In genomic region chr2:91442246-91442905, GRCh38 we compare ENCODE assay signal across 10 cellular contexts.
DNase-seq lines count a peak whose midpoint lies in the region; ATAC-seq and TF ChIP-seq lines count a peak whose summit lies in the region.
"Had no signal": no experiment of that assay in that cellular context is flagged by ENCODE, and none has a peak within 500 bp of the region (broad histone marks: within the 10 kb centered on the region; RNA-seq: fewer than 3 reads in every experiment).

No MANE protein-coding gene starts in this region.

- no peak overlapping the region for H3K27ac ChIP-seq in breast epithelium
- no peak overlapping the region for H3K27ac ChIP-seq in brain microvascular endothelial cell
- no peak overlapping the region for H3K27ac ChIP-seq in left lung
- H3K27ac ChIP-seq in urinary bladder (ENCODE audit: low read depth), result no peak overlapping the region

- no peak for ATAC-seq in left lung
- ATAC-seq in HG03097 (IDR thresholded peaks at IDR 0.05; ENCODE audit: low FRiP score, unreplicated experiment), result no peak

- TF ChIP-seq POLR2A in breast epithelium (IDR thresholded peaks at IDR 0.05), result no peak

- in situ Hi-C loops in brain microvascular endothelial cell (cut with HindIII; ENCODE audit: low pct_ligation_motif_present, low sequenced_read_pairs), result no loop called here

- H3K9me3 ChIP-seq in breast epithelium, result peaks cover 0 to 6% of the 10 kb centered on the region in 2 donors
- peaks cover 0 to 2% of the 10 kb centered on the region in 2 donors for H3K9me3 ChIP-seq in left lung

- H3K4me1 ChIP-seq in breast epithelium, result peaks cover 0 to 6% of the 10 kb centered on the region in 2 donors
- peaks cover 4 to 9% of the 10 kb centered on the region in 2 donors for H3K4me1 ChIP-seq in left lung
- H3K4me1 ChIP-seq in urinary bladder (ENCODE audit: insufficient read depth), result peaks cover 2% of the 10 kb centered on the region

- H3K4me3 ChIP-seq in breast epithelium (peak overlapping the region; percentile 7 to 41 (median 16)), brain microvascular endothelial cell (ENCODE audit: low read depth, low read length) (peak overlapping the region; percentile 22), left lung (peak overlapping the region in 1 of 2 donors; percentile 4), urinary bladder (ENCODE audit: low read depth, low read length) (peak overlapping the region; percentile 36)

- H3K4me3 Mint-ChIP-seq in MCF 10A (ENCODE audit: unreplicated experiment), result no peak overlapping the region
- H3K4me3 Mint-ChIP-seq: T-helper 1 cell treated with Interleukin-12 subunit alpha and Interleukin-12 subunit beta and Interleukin-4 antibody, amounts not matched to agents 30 μg/mL and 1 μg/mL, for 36 hours had no signal

- H3K36me3 ChIP-seq in breast epithelium, result no peaks in the 10 kb centered on the region
- no peaks in the 10 kb centered on the region for H3K36me3 ChIP-seq in brain microvascular endothelial cell (replicated peaks)
- H3K36me3 ChIP-seq in left lung, result no peaks in the 10 kb centered on the region
- H3K36me3 ChIP-seq in urinary bladder (ENCODE audit: insufficient read depth), result no peaks in the 10 kb centered on the region

- no peaks in the 10 kb centered on the region for H3K4me1 Mint-ChIP-seq in MCF 10A (ENCODE audit: insufficient read depth, unreplicated experiment)

- H3K9me3 Mint-ChIP-seq in MCF 10A (ENCODE audit: unreplicated experiment), result peaks cover 9% of the 10 kb centered on the region

- 10% methylated on average over 82 of the region's 82 CpGs for WGBS in urinary bladder

- POLR2A ChIA-PET in MCF 10A (lab: Yijun Ruan, JAX), result no interaction called here

- BruUV-seq in MCF 10A (replicated peaks; lab: Mats Ljungman, UMichigan), result no TSS peak

- H3K36me3 Mint-ChIP-seq in MCF 10A (ENCODE audit: insufficient read depth, unreplicated experiment), result no peaks in the 10 kb centered on the region

- H3K27me3 ChIP-seq in breast epithelium (peaks cover 10 to 34% of the 10 kb centered on the region in 2 donors), brain microvascular endothelial cell (replicated peaks) (peaks cover 11% of the 10 kb centered on the region), left lung (peaks cover 18 to 57% of the 10 kb centered on the region in 2 donors)

- H3K27ac Mint-ChIP-seq in MCF 10A (ENCODE audit: low read depth, unreplicated experiment), result no peak overlapping the region
- H3K27ac Mint-ChIP-seq: T-helper 1 cell treated with Interleukin-12 subunit alpha and Interleukin-12 subunit beta and Interleukin-4 antibody, amounts not matched to agents 30 μg/mL and 1 μg/mL, for 36 hours had no signal

- H3K27me3 Mint-ChIP-seq in MCF 10A (ENCODE audit: insufficient read depth, unreplicated experiment), result peaks cover 23% of the 10 kb centered on the region

- intact Hi-C loops in breast epithelium (cut with DNase I; ENCODE audit: low total_unique reads) (no loop called here), MCF 10A (cut with micrococcal nuclease) (no loop called here), left lung (cut with DNase I) (no loop called here)

- peak in 1 of 2 donors; percentile 54 for DNase-seq in breast epithelium (ENCODE audit: low spot score in 2 of 2)
- DNase-seq in MCF 10A (ENCODE audit: unreplicated experiment), result no peak
- DNase-seq in brain microvascular endothelial cell, result no peak
- peak; percentile 31 to 86 for DNase-seq in left lung
- no peak for DNase-seq in kidney glomerular epithelial cell (lab: John Stamatoyannopoulos, UW)
- no peak for DNase-seq in NCI-H2029 treated with DMSO at 0.1 percent for 48 hours (lab: John Stamatoyannopoulos, UW)
- DNase-seq: DMS53 had no signal

- CTCF ChIA-PET in MCF 10A (lab: Yijun Ruan, JAX), result no interaction called here

- TF ChIP-seq CTCF in breast epithelium (IDR thresholded peaks at IDR 0.05) (no peak), MCF 10A (IDR thresholded peaks at IDR 0.05; ENCODE audit: unreplicated experiment) (no peak), brain microvascular endothelial cell (IDR thresholded peaks at IDR 0.05; ENCODE audit: low read depth, low read length, missing control alignments) (no peak), left lung (IDR thresholded peaks at IDR 0.05) (no peak)

Comparison
In these comparisons a context has a peak if more than half of its experiments do, and no peak if none do; other contexts are left out.
1. DNase-seq: peak in left lung (2 of 2); none in MCF 10A (single experiment), brain microvascular endothelial cell (single experiment), kidney glomerular epithelial cell (single experiment) and NCI-H2029 treated with DMSO at 0.1 percent for 48 hours (single experiment).